20 cellular contexts compared by ENCODE assay signal in the genomic region with DNA sequence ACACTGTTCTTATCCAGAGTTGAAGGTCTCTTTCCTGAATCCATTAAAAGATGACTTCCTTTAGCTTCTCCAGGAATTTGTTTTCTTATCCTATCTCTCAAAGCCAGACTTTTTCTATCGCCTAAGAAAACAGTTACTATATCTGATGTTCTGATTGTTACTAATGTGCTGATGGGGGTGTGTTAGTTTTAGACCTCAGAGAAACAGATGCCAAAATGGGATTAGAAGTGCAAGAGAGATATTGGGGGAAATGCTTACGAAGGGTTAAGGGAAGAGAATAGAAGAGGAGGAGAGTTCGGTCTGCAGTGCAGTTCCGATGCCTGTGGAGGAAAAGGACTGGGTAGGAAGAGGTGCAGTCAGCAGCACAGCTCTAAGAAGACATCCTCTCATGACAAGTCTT.
"Had no signal": no experiment of that assay in that cellular context is flagged by ENCODE, and none has a peak within 500 bp of the region (broad histone marks: within the 10 kb centered on the region; RNA-seq: fewer than 3 reads in every experiment).

No MANE protein-coding gene starts in this region.

- H3K9ac ChIP-seq: KMS-11 had no signal

- DNase-seq: IMR-90, Kasumi-1, MM.1S, NCI-H1092 treated with DMSO at 0.1 percent for 48 hours, NCI-H1436, NCI-H187, NCI-H2029, NCI-H2081 treated with DMSO at 0.1 percent for 48 hours, NCI-H2171, NCI-H226, NCI-H446, NCI-H510A, NCI-H524 treated with DMSO at 0.1 percent for 48 hours, NCI-H69, NCI-H774, PC-3, SHP77 had no signal

- ATAC-seq: Panc1, PC-3 had no signal

- H3K4me2 ChIP-seq: KMS-11 had no signal

- H3K27ac ChIP-seq: KMS-11, RWPE1 had no signal
